23 cellular contexts compared by ENCODE assay signal in the genomic region with DNA sequence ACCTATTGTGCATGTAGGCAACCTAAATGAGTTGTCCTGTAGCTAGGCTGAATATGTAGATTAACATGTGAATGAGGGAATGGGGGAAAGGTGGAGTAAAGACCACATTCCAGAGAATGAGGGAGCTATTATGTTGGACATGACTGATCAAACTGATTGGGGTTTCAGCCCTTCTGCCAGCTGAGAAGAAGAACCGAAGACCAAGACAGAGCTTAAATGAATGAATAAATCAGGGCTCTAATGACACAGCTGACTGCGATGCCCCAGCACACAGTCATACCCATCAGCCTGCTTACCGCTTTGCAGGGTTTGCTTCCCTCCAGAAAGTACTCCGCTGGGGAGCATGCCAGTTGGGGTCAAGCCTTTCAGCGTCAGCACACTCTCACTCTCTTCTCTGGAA.
A peak's percentile ranks its signal among the peaks of the same experiment; 100 is the strongest.
DNase-seq lines count a peak whose midpoint lies in the region; TF ChIP-seq lines count a peak whose summit lies in the region.
"Had no signal": no experiment of that assay in that cellular context is flagged by ENCODE, and none has a peak within 500 bp of the region (broad histone marks: within the 10 kb centered on the region; RNA-seq: fewer than 3 reads in every experiment).

No MANE protein-coding gene starts in this region.

- H3K4me3 ChIP-seq in BE2C (ENCODE audit: low read depth, low read length), result peak overlapping the region; percentile 17; the same call in 1 of the 2 replicates
- H3K4me3 ChIP-seq in HAP-1, result no peak overlapping the region
- H3K4me3 ChIP-seq in iPS-18a (ENCODE audit: low read length), result peak overlapping the region; percentile 43
- H3K4me3 ChIP-seq in dorsolateral prefrontal cortex, result no peak overlapping the region
- no peak overlapping the region for H3K4me3 ChIP-seq in brain microvascular endothelial cell (ENCODE audit: low read depth, low read length)

- no peaks in the 10 kb centered on the region for H3K27me3 ChIP-seq in BE2C
- H3K27me3 ChIP-seq in HAP-1 (ENCODE audit: low read depth), result no peaks in the 10 kb centered on the region
- H3K27me3 ChIP-seq in iPS-18a (ENCODE audit: control insufficient read depth, insufficient read depth, low read length), result no peaks in the 10 kb centered on the region
- no peaks in the 10 kb centered on the region for H3K27me3 ChIP-seq in dorsolateral prefrontal cortex
- H3K27me3 ChIP-seq in brain microvascular endothelial cell (replicated peaks), result no peaks in the 10 kb centered on the region

- H3K9ac ChIP-seq in iPS-18a (ENCODE audit: low read length), result peak overlapping the region; percentile 50

- H3K4me1 ChIP-seq in BE2C (peaks cover 14% of the 10 kb centered on the region), HAP-1 (peaks cover 53% of the 10 kb centered on the region), iPS-18a (ENCODE audit: control insufficient read depth, low read depth, low read length) (peaks cover 48% of the 10 kb centered on the region)

- H3K36me3 ChIP-seq in BE2C, result peaks cover 9% of the 10 kb centered on the region
- H3K36me3 ChIP-seq in HAP-1 (replicated peaks), result no peaks in the 10 kb centered on the region
- H3K36me3 ChIP-seq in iPS-18a (ENCODE audit: control insufficient read depth, low read depth, low read length), result no peaks in the 10 kb centered on the region
- H3K36me3 ChIP-seq in brain microvascular endothelial cell (replicated peaks), result peaks cover 4% of the 10 kb centered on the region

- H3K9me3 ChIP-seq in BE2C, result no peaks in the 10 kb centered on the region
- H3K9me3 ChIP-seq in HAP-1, result no peaks in the 10 kb centered on the region
- no peaks in the 10 kb centered on the region for H3K9me3 ChIP-seq in iPS-18a (ENCODE audit: control insufficient read depth, low read depth, low read length)
- H3K9me3 ChIP-seq: Caco-2 had no signal

- H3K27ac ChIP-seq in iPS-18a (ENCODE audit: low read length) (peak overlapping the region; percentile 94), dorsolateral prefrontal cortex (peak overlapping the region in 2 of 59 donors; percentile 2 to 39), brain microvascular endothelial cell (no peak overlapping the region)

- intact Hi-C loops in dorsolateral prefrontal cortex (cut with DNase I), result no loop called here

- in situ Hi-C loops in HAP-1 (cut with MboI; ENCODE audit: low sequenced_read_pairs) (no loop called here), KBM-7 (cut with MboI; ENCODE audit: low pct_unique_long_range_greater_than_20kb, low sequenced_read_pairs) (no loop called here), brain microvascular endothelial cell (cut with HindIII; ENCODE audit: low pct_ligation_motif_present, low sequenced_read_pairs) (no loop called here)

- DNase-seq in BE2C (peak; percentile 43), HAP-1 (ENCODE audit: low spot score in 2 of 2) (peak; percentile 60 to 94), ecto neural progenitor cell (ENCODE audit: low spot score) (peak; percentile 50), dorsolateral prefrontal cortex (no peak), KBM-7 (no peak), brain microvascular endothelial cell (no peak)
- no peak for DNase-seq in stimulated activated CD4-positive, alpha-beta T cell treated with anti-CD3 and anti-CD28 coated beads, Interleukin-4, amount 100 ng/mL, for 24 hours
- DNase-seq: Caco-2; CD4-positive, alpha-beta T cell; DMS153; IMR-90; Karpas-422; NCI-H1048; NCI-H146; NCI-H2029 treated with DMSO at 0.1 percent for 48 hours; NCI-H2171; NCI-H446; NCI-H526 treated with DMSO at 0.1 percent for 48 hours; NK-92 treated with Interleukin-12 subunit alpha and Interleukin-12 subunit beta, amount 100 ng/mL, for 24 hours; OCI-M1; Right ventricle myocardium superior; SW 1271 had no signal

- TF ChIP-seq CTCF in BE2C (IDR thresholded peaks at IDR 0.05; ENCODE audit: low read depth, low read length) (no peak), dorsolateral prefrontal cortex (IDR thresholded peaks at IDR 0.05 in 54 of 56, conservative IDR thresholded peaks at IDR 0.05 in 2 of 56; ENCODE audit: low read depth in 1 of 56, partially characterized antibody in 56 of 56) (no peak), brain microvascular endothelial cell (IDR thresholded peaks at IDR 0.05; ENCODE audit: low read depth, low read length, missing control alignments) (no peak)

Comparison
In these comparisons a context has a peak if more than half of its experiments do, and no peak if none do; other contexts are left out.
1. DNase-seq: peak in BE2C (single experiment), HAP-1 (2 of 2) and ecto neural progenitor cell (single experiment); none in dorsolateral prefrontal cortex (0 of 10), KBM-7 (single experiment), stimulated activated CD4-positive, alpha-beta T cell treated with anti-CD3 and anti-CD28 coated beads, Interleukin-4, amount 100 ng/mL, for 24 hours (single experiment) and brain microvascular endothelial cell (single experiment).
2. H3K4me3 ChIP-seq: peak in BE2C (single experiment) and iPS-18a (single experiment); none in HAP-1 (single experiment), dorsolateral prefrontal cortex (0 of 59) and brain microvascular endothelial cell (single experiment).